Comparison of ENCODE assay signal across 2 cellular contexts in genomic region chr19:35693422-35693821, GRCh38.
TF ChIP-seq lines count a peak whose summit lies in the region.

No MANE protein-coding gene starts in this region.

TF ChIP-seq in HEK293, 187 proteins besides CTCF, POLR2A, EP300 and RAD21:
- TF ChIP-seq ZNF433 (tag by site-specific recombination; IDR thresholded peaks at IDR 0.05; ENCODE audit: low read depth) (peak; percentile 10; the same call in 1 of the 2 replicates), ZBTB20 (tag by site-specific recombination; IDR thresholded peaks at IDR 0.05) (peak; percentile 79), ZNF280D (tag by site-specific recombination; IDR thresholded peaks at IDR 0.05) (no peak), ZNF555 (tag by site-specific recombination; conservative IDR thresholded peaks at IDR 0.05) (no peak), ZNF610 (tag by site-specific recombination; IDR thresholded peaks at IDR 0.05; ENCODE audit: borderline replicate concordance) (no peak), INSM2 (tag by site-specific recombination; IDR thresholded peaks at IDR 0.05) (no peak), ZNF677 (tag by site-specific recombination; IDR thresholded peaks at IDR 0.05) (no peak), ZNF561 (tag by site-specific recombination; IDR thresholded peaks at IDR 0.05; ENCODE audit: borderline replicate concordance) (no peak), ZSCAN5A (tag by site-specific recombination; IDR thresholded peaks at IDR 0.05) (no peak), PBX3 (CRISPR knock-in tag; IDR thresholded peaks at IDR 0.05) (no peak), ZBTB26 (tag by site-specific recombination; optimal IDR thresholded peaks at IDR 0.05) (no peak), ZNF692 (tag by site-specific recombination; IDR thresholded peaks at IDR 0.05) (no peak), ZNF704 (tag by site-specific recombination; IDR thresholded peaks at IDR 0.05) (no peak), ZNF791 (tag by site-specific recombination; IDR thresholded peaks at IDR 0.05) (no peak)

TF ChIP-seq in GM12878, 131 proteins besides CTCF, POLR2A, EP300 and RAD21:
- no peak for TF ChIP-seq YBX1 (IDR thresholded peaks at IDR 0.05)
- peak; percentile 42; the same call in 1 of the 2 replicates for TF ChIP-seq ZNF207 (IDR thresholded peaks at IDR 0.05; ENCODE audit: borderline replicate concordance)
